ENCODE assay signal across 25 cellular contexts in the genomic region with DNA sequence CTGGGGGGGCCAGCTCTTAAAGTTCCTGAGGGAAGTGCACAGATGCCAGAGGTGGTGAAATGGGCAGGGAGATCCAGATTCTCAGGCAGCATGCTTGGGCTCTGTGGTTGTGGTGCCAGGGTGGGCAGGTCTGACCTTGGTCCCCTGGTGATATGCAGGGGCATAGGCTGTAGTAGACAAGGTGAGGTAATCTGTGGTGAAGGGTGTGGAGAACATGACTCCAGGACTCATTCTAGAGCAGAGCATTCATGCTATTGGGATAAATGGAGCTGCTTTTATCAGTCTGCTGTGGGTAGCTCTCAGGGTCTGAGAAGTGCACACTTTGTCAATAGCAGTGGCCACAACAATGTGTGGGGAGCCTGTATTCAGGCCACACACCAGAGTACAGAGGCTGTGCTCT. TPM values are rescaled to one million over a fixed set of nuclear protein-coding genes. Genes with fewer than 3 reads are reported as not detected.
"Had no signal": no experiment of that assay in that cellular context is flagged by ENCODE, and none has a peak within 500 bp of the region (broad histone marks: within the 10 kb centered on the region; RNA-seq: fewer than 3 reads in every experiment).

No MANE protein-coding gene starts in this region.

- H3K4me3 ChIP-seq: colonic mucosa, coronary artery, dorsolateral prefrontal cortex, esophagus muscularis mucosa, esophagus squamous epithelium, gastrocnemius medialis, gastroesophageal sphincter, heart left ventricle, heart right ventricle had no signal

- H3K9me3 ChIP-seq: colonic mucosa, esophagus squamous epithelium, gastrocnemius medialis had no signal

- H3K36me3 ChIP-seq: colonic mucosa, esophagus muscularis mucosa, esophagus squamous epithelium, gastrocnemius medialis, gastroesophageal sphincter, heart left ventricle, heart right ventricle had no signal

- H3K27ac ChIP-seq: colonic mucosa, coronary artery, dorsolateral prefrontal cortex, epithelial cell of prostate, esophagus muscularis mucosa, esophagus squamous epithelium, foreskin keratinocyte, gastrocnemius medialis, gastroesophageal sphincter, heart left ventricle, heart right ventricle had no signal

- DNase-seq: colonic mucosa; cortex of kidney; dermis blood vessel endothelial cell; dorsolateral prefrontal cortex; effector CD4-positive, alpha-beta T cell; effector CD8-positive, alpha-beta T cell; effector memory CD4-positive, alpha-beta T cell; effector memory CD8-positive, alpha-beta T cell; endodermal cell; erythroblast; esophagus squamous epithelium; foreskin fibroblast; foreskin keratinocyte; foreskin melanocyte; gastrocnemius medialis; glutamatergic neuron; head of caudate nucleus; heart left ventricle; heart right ventricle had no signal

- ATAC-seq: effector memory CD8-positive, alpha-beta T cell; esophagus mucosa; foreskin keratinocyte; gastrocnemius medialis; gastroesophageal sphincter; heart left ventricle; heart right ventricle had no signal

- H3K4me1 ChIP-seq: colonic mucosa, esophagus muscularis mucosa, esophagus squamous epithelium, foreskin keratinocyte, gastrocnemius medialis, gastroesophageal sphincter, heart left ventricle, heart right ventricle had no signal

- H3K27me3 ChIP-seq: colonic mucosa, dorsolateral prefrontal cortex, esophagus muscularis mucosa, esophagus squamous epithelium, gastrocnemius medialis, gastroesophageal sphincter, heart left ventricle, heart right ventricle had no signal

RNA-seq across cellular contexts. Expression of gene ACVR1C, which starts 16.9 kb away (rescaled TPM):
- total RNA-seq: endothelial cell of umbilical vein had no signal
- polyA plus RNA-seq: endothelial cell of umbilical vein, foreskin keratinocyte had no signal
